Comparison of ENCODE assay signal across 1 cellular context in genomic region chr19:33377586-33378475, GRCh38.
TF ChIP-seq lines count a peak whose summit lies in the region.

No MANE protein-coding gene starts in this region.

TF ChIP-seq in H1, 55 proteins besides CTCF, POLR2A, EP300 and RAD21 (continued from another document):
- TF ChIP-seq CHD7 (IDR thresholded peaks at IDR 0.05; ENCODE audit: insufficient replicate concordance, low read length): no peak
